Comparison of ENCODE assay signal across 20 cellular contexts in the genomic region with DNA sequence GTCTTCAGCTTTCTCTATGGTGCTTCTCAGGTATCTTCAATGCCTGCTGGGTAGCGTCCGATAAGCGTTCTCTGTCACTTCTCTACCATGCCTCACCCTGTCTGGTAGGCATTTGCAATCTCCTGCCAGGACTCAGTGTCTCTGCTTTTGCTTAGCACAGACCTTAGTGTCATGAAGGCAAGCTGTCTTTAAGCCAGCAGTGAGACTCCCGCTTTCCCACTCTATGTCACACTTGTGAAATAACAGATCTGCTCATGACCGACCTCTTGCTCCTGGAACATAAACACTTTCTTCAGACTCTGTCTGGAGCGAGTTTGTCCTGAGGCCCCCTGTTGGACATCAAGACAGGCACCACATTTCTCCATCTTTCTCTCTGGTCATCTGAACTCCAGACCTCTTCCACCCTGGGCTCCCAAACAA. TPM values are rescaled to one million over a fixed set of nuclear protein-coding genes. Genes with fewer than 3 reads are reported as not detected.
DNase-seq lines count a peak whose midpoint lies in the region; ATAC-seq and TF ChIP-seq lines count a peak whose summit lies in the region.
"Had no signal": no experiment of that assay in that cellular context is flagged by ENCODE, and none has a peak within 500 bp of the region (broad histone marks: within the 10 kb centered on the region; RNA-seq: fewer than 3 reads in every experiment).

No MANE protein-coding gene starts in this region.

- TF ChIP-seq CTCF in epithelial cell of proximal tubule (conservative IDR thresholded peaks at IDR 0.05; ENCODE audit: low read depth, low read length) = peak; percentile 16

- DNase-seq in NCI-H460 (ENCODE audit: extremely low read depth, low read depth) = peak; percentile 45
- peak; percentile 36 for DNase-seq in SK-N-DZ (ENCODE audit: low spot score)
- no peak for DNase-seq in epithelial cell of proximal tubule (ENCODE audit: low read depth)
- DNase-seq in putamen (ENCODE audit: low spot score) = peak; percentile 62
- no peak for DNase-seq in NCI-H1694 treated with DMSO at 0.1 percent for 48 hours (lab: John Stamatoyannopoulos, UW)
- DNase-seq in LoVo (ENCODE audit: low spot score) = no peak
- DNase-seq: activated CD4-positive, alpha-beta T cell treated with anti-CD3 and anti-CD28 coated beads, Interleukin-2, amount 10 ng/mL, durations not matched to agents 24 days and 14 days; activated effector memory CD4-positive, alpha-beta T cell treated with anti-CD3 and anti-CD28 coated beads, Interleukin-2, amount 50 U/mL, for 16 hours; adrenal gland; cerebellar nuclear complex; effector memory CD4-positive, alpha-beta T cell; Karpas-422; natural killer cell; NCI-H526 treated with DMSO at 0.1 percent for 48 hours; stimulated activated CD4-positive, alpha-beta T cell treated with anti-CD3 and anti-CD28 coated beads, Interleukin-2, amount 100 ng/mL, for 48 hours; T1000 had no signal

- H3K4me3 ChIP-seq in epithelial cell of proximal tubule (ENCODE audit: low read depth, low read length) = no peak overlapping the region
- H3K4me3 ChIP-seq: adrenal gland had no signal

- ATAC-seq in SK-N-SH treated with all-trans-retinoic acid at 6 μM for 48 hours (no peak), GM21529 (IDR thresholded peaks at IDR 0.05; ENCODE audit: unreplicated experiment) (no peak)
- ATAC-seq: natural killer cell had no signal

TF ChIP-seq in SK-N-SH treated with all-trans-retinoic acid at 6 μM for 48 hours, 23 proteins besides CTCF, POLR2A, EP300 and RAD21:
- no peak for TF ChIP-seq ZFP30 (CRISPR knock-in tag; IDR thresholded peaks at IDR 0.05)
- TF ChIP-seq BACH2 (CRISPR knock-in tag; IDR thresholded peaks at IDR 0.05; ENCODE audit: borderline replicate concordance) = no peak
- no peak for TF ChIP-seq TSHZ2 (CRISPR knock-in tag; IDR thresholded peaks at IDR 0.05)
- no peak for TF ChIP-seq CSDC2 (CRISPR knock-in tag; IDR thresholded peaks at IDR 0.05)
- no peak for TF ChIP-seq ZNF70 (CRISPR knock-in tag; IDR thresholded peaks at IDR 0.05)
- TF ChIP-seq ZFP3 (CRISPR knock-in tag; IDR thresholded peaks at IDR 0.05) = no peak
- no peak for TF ChIP-seq ZC3H10 (CRISPR knock-in tag; IDR thresholded peaks at IDR 0.05)
- no peak for TF ChIP-seq SNAI2 (CRISPR knock-in tag; IDR thresholded peaks at IDR 0.05)
- TF ChIP-seq ZNF8 (CRISPR knock-in tag; IDR thresholded peaks at IDR 0.05) = no peak
- no peak for TF ChIP-seq CSRNP3 (CRISPR knock-in tag; IDR thresholded peaks at IDR 0.05)
- TF ChIP-seq PPARA (CRISPR knock-in tag; IDR thresholded peaks at IDR 0.05; ENCODE audit: borderline replicate concordance) = no peak
- TF ChIP-seq ISL1 (CRISPR knock-in tag; IDR thresholded peaks at IDR 0.05) = no peak
- no peak for TF ChIP-seq TCF4 (CRISPR knock-in tag; IDR thresholded peaks at IDR 0.05; ENCODE audit: borderline replicate concordance)
- TF ChIP-seq GLIS3 (CRISPR knock-in tag; IDR thresholded peaks at IDR 0.05) = no peak
- TF ChIP-seq, protein P1, sequence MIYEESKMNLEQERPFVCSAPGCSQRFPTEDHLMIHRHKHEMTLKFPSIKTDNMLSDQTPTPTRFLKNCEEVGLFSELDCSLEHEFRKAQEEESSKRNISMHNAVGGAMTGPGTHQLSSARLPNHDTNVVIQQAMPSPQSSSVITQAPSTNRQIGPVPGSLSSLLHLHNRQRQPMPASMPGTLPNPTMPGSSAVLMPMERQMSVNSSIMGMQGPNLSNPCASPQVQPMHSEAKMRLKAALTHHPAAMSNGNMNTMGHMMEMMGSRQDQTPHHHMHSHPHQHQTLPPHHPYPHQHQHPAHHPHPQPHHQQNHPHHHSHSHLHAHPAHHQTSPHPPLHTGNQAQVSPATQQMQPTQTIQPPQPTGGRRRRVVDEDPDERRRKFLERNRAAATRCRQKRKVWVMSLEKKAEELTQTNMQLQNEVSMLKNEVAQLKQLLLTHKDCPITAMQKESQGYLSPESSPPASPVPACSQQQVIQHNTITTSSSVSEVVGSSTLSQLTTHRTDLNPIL (CRISPR knock-in tag; IDR thresholded peaks at IDR 0.05; ENCODE audit: low read depth) = no peak

RNA-seq across cellular contexts. Expression of gene ADGRB3, which starts 17.0 kb away (rescaled TPM):
- total RNA-seq in NCI-H460 (2014; rRNA removed; shearing (Covaris generic)) = 2.3 and 3.2 TPM in 2 replicates
- polyA plus RNA-seq in NCI-H460 (2014; cell fraction: nucleus; rRNA removed) = 2.2 and 2.4 TPM in 2 replicates
- polyA plus RNA-seq in SK-N-DZ (2014; cell fraction: cytosol; rRNA removed) = 9.0 and 12.6 TPM in 2 replicates
- polyA plus RNA-seq in SK-N-DZ (2014; cell fraction: nucleus; rRNA removed) = 11.2 and 12.7 TPM in 2 replicates
- total RNA-seq in epithelial cell of proximal tubule = 3.0 and 4.7 TPM in 2 replicates
- total RNA-seq: activated CD4-positive, alpha-beta T cell treated with anti-CD3 and anti-CD28 coated beads, Interleukin-2, amount 10 ng/mL, durations not matched to agents 24 days and 14 days; HT-29; natural killer cell had no signal
- polyA plus RNA-seq: fibroblast of lung had no signal

Comparison
In these comparisons a context has a peak if more than half of its experiments do, and no peak if none do; other contexts are left out.
1. DNase-seq: peak in NCI-H460 (single experiment), SK-N-DZ (single experiment) and putamen (single experiment); none in epithelial cell of proximal tubule (single experiment), NCI-H1694 treated with DMSO at 0.1 percent for 48 hours (single experiment) and LoVo (single experiment).